ENCODE assay signal across 8 cellular contexts in genomic region chr15:99734040-99734291, GRCh38. TPM values are rescaled to one million over a fixed set of nuclear protein-coding genes. Genes with fewer than 3 reads are reported as not detected.
DNase-seq lines count a peak whose midpoint lies in the region; ATAC-seq and TF ChIP-seq lines count a peak whose summit lies in the region.
"Not testable (repeated sequence)": the region's sequence is repeated elsewhere in the genome, so short reads cannot be mapped to it uniquely, and the experiment has no call there.

No MANE protein-coding gene starts in this region.

- ATAC-seq in DND-41 (ENCODE audit: insufficient read depth, low read depth); activated CD8-positive, alpha-beta T cell treated with anti-CD3 and anti-CD28 coated beads for 36 hours; heart left ventricle: not testable (repeated sequence)

- peak overlapping the region; percentile 94 for H3K27ac Mint-ChIP-seq in activated CD8-positive, alpha-beta T cell treated with anti-CD3 and anti-CD28 coated beads for 36 hours
- peak overlapping the region; percentile 89 for H3K27ac Mint-ChIP-seq in type B pancreatic cell

- WGBS in heart left ventricle, 4 donors: 94 to 97% (median 96%) methylated on average over 13 of the region's 13 CpGs
- WGBS in sigmoid colon, 2 donors: 59 to 92% methylated on average over 13 of the region's 13 CpGs

- POLR2A ChIA-PET in activated CD8-positive, alpha-beta T cell treated with anti-CD3 and anti-CD28 coated beads for 36 hours (lab: Charles Lee): interaction anchor here (1.1 to 2.4 kb wide), 5 partner anchors 17 to 169 kb away, joined by 3 to 6 read pairs (median 4); no protein-coding TSS in a partner anchor

- not testable (repeated sequence) for H3K27me3 ChIP-seq in DND-41 (ENCODE audit: insufficient read depth, low read length, poor library complexity); OCI-LY1 (ENCODE audit: insufficient read depth, low read length); breast epithelium; heart left ventricle; muscle layer of duodenum (ENCODE audit: low read depth, low read length); sigmoid colon

- peak overlapping the region; percentile 79 for H3K4me3 Mint-ChIP-seq in activated CD8-positive, alpha-beta T cell treated with anti-CD3 and anti-CD28 coated beads for 36 hours
- H3K4me3 Mint-ChIP-seq in type B pancreatic cell: peak overlapping the region; percentile 87

- not testable (repeated sequence) for TF ChIP-seq EP300 in sigmoid colon (IDR thresholded peaks at IDR 0.05)

- H3K9me3 Mint-ChIP-seq in activated CD8-positive, alpha-beta T cell treated with anti-CD3 and anti-CD28 coated beads for 36 hours; type B pancreatic cell: not testable (repeated sequence)

- not testable (repeated sequence) for TF ChIP-seq CTCF in DND-41 (IDR thresholded peaks at IDR 0.05; ENCODE audit: borderline replicate concordance, extremely low read depth, low read length, poor library complexity, severe bottlenecking); OCI-LY1 (IDR thresholded peaks at IDR 0.05; ENCODE audit: low read length); activated CD8-positive, alpha-beta T cell treated with anti-CD3 and anti-CD28 coated beads for 36 hours (IDR thresholded peaks at IDR 0.05); breast epithelium (IDR thresholded peaks at IDR 0.05); heart left ventricle (IDR thresholded peaks at IDR 0.05); sigmoid colon (IDR thresholded peaks at IDR 0.05); type B pancreatic cell (conservative IDR thresholded peaks at IDR 0.05)

- H3K27ac ChIP-seq in DND-41 (ENCODE audit: low read length) (peak overlapping the region; percentile 95), breast epithelium (peak overlapping the region; percentile 90 to 93), heart left ventricle (peak overlapping the region in 7 of 12 donors; percentile 77 to 94 (median 89)), muscle layer of duodenum (ENCODE audit: low read length) (peak overlapping the region; percentile 79), sigmoid colon (peak overlapping the region; percentile 87 to 95 (median 90))
- H3K27ac ChIP-seq in OCI-LY1 (ENCODE audit: low read depth, low read length, poor library complexity, severe bottlenecking): not testable (repeated sequence)

- not testable (repeated sequence) for H3K9me2 ChIP-seq in OCI-LY1 (ENCODE audit: low read depth, low read length)

- H3K4me1 ChIP-seq in DND-41 (ENCODE audit: insufficient read depth, low read length) (peaks cover 25% of the 10 kb centered on the region), OCI-LY1 (ENCODE audit: insufficient read depth, low read length, severe bottlenecking) (peaks cover 12% of the 10 kb centered on the region), heart left ventricle (peaks cover 0 to 37% (median 19%) of the 10 kb centered on the region in 12 donors), muscle layer of duodenum (ENCODE audit: control insufficient read depth in 1 of 2, insufficient read depth in 2 of 2, low read length in 2 of 2) (peaks cover 5 to 18% of the 10 kb centered on the region in 2 donors), sigmoid colon (peaks cover 0 to 32% (median 20%) of the 10 kb centered on the region in 4 donors)
- not testable (repeated sequence) for H3K4me1 ChIP-seq in breast epithelium

- H2AFZ ChIP-seq in DND-41 (ENCODE audit: low read depth, low read length) (peak overlapping the region; percentile 100), OCI-LY1 (ENCODE audit: low read length) (peak overlapping the region; percentile 98)

- CTCF ChIA-PET in activated CD8-positive, alpha-beta T cell treated with anti-CD3 and anti-CD28 coated beads for 36 hours (lab: Charles Lee): interaction anchor here (1.0 to 2.6 kb wide), 2 partner anchors 20 to 462 kb away, joined by 7 to 12 read pairs; no protein-coding TSS in a partner anchor

- DNase-seq in DND-41; activated CD8-positive, alpha-beta T cell treated with anti-CD3 and anti-CD28 coated beads for 36 hours; breast epithelium (ENCODE audit: low spot score in 2 of 2); heart left ventricle; sigmoid colon; type B pancreatic cell (ENCODE audit: extremely low spot score, unreplicated experiment): not testable (repeated sequence)

- H3F3A ChIP-seq in OCI-LY1 (ENCODE audit: insufficient read depth, low read length): not testable (repeated sequence)

- H3K4me3 ChIP-seq in DND-41 (ENCODE audit: low read depth in 1 of 2, low read length in 2 of 2): peak overlapping the region in 1 of 2 experiments; percentile 66; a peak in 3 of 4 replicates
- peak overlapping the region; percentile 71 for H3K4me3 ChIP-seq in OCI-LY1 (ENCODE audit: low read depth, low read length, poor library complexity, severe bottlenecking)
- H3K4me3 ChIP-seq in breast epithelium: peak overlapping the region; percentile 85 to 98 (median 95)
- peak overlapping the region in 9 of 12 donors; percentile 73 to 99 (median 96) for H3K4me3 ChIP-seq in heart left ventricle
- H3K4me3 ChIP-seq in muscle layer of duodenum (ENCODE audit: low read depth in 1 of 2, low read length in 2 of 2): peak overlapping the region in 1 of 2 donors; percentile 76
- peak overlapping the region; percentile 37 to 95 (median 90) for H3K4me3 ChIP-seq in sigmoid colon

- intact Hi-C loops in activated CD8-positive, alpha-beta T cell treated with anti-CD3 and anti-CD28 coated beads for 36 hours (cut with micrococcal nuclease); breast epithelium (cut with DNase I; ENCODE audit: low total_unique reads): not testable (repeated sequence)
- intact Hi-C loops in heart left ventricle (cut with DNase I) (loop anchor here in 4 of 10 donors (5.0 to 10.0 kb wide), 4 partner anchors 61 to 452 kb away; no protein-coding TSS in a partner anchor), sigmoid colon (cut with DNase I) (loop anchor here (10.0 kb wide), 1 partner anchor 459 kb away; no protein-coding TSS in a partner anchor)

- H3K79me2 ChIP-seq in DND-41 (ENCODE audit: insufficient read depth, low read length): peaks cover 17% of the 10 kb centered on the region
- H3K79me2 ChIP-seq in OCI-LY1 (ENCODE audit: insufficient read depth, low read length): not testable (repeated sequence)

- H4K20me1 ChIP-seq in DND-41 (ENCODE audit: insufficient read depth, low read length); OCI-LY1 (ENCODE audit: insufficient read depth, low read length): not testable (repeated sequence)

- not testable (repeated sequence) for H3K9me3 ChIP-seq in DND-41 (ENCODE audit: insufficient read depth, low read length, severe bottlenecking); OCI-LY1 (ENCODE audit: low read length); breast epithelium; heart left ventricle; muscle layer of duodenum (ENCODE audit: control insufficient read depth in 1 of 2, low read length in 2 of 2); sigmoid colon

- H3K36me3 ChIP-seq in DND-41 (ENCODE audit: insufficient read depth, low read length); OCI-LY1 (ENCODE audit: insufficient read depth, low read length); breast epithelium; heart left ventricle; muscle layer of duodenum (ENCODE audit: control insufficient read depth in 1 of 2, insufficient read depth in 2 of 2, low read length in 2 of 2); sigmoid colon: not testable (repeated sequence)

- peaks cover 17% of the 10 kb centered on the region for H3K4me1 Mint-ChIP-seq in activated CD8-positive, alpha-beta T cell treated with anti-CD3 and anti-CD28 coated beads for 36 hours (ENCODE audit: low read depth)
- peaks cover 25% of the 10 kb centered on the region for H3K4me1 Mint-ChIP-seq in type B pancreatic cell (ENCODE audit: unreplicated experiment)

- peak overlapping the region; percentile 77 for H3K9ac ChIP-seq in DND-41 (ENCODE audit: low read depth, low read length)
- H3K9ac ChIP-seq in OCI-LY1 (ENCODE audit: low read length): peak overlapping the region; percentile 71; the same call in 1 of the 2 replicates

- H3K4me2 ChIP-seq in DND-41 (ENCODE audit: insufficient read depth, low read length) (peak overlapping the region; percentile 94), OCI-LY1 (ENCODE audit: low read length) (peak overlapping the region; percentile 83)

- not testable (repeated sequence) for H3K27me3 Mint-ChIP-seq in activated CD8-positive, alpha-beta T cell treated with anti-CD3 and anti-CD28 coated beads for 36 hours; type B pancreatic cell

- TF ChIP-seq POLR2A in breast epithelium (IDR thresholded peaks at IDR 0.05); heart left ventricle (IDR thresholded peaks at IDR 0.05); sigmoid colon (IDR thresholded peaks at IDR 0.05): not testable (repeated sequence)

- not testable (repeated sequence) for H3K36me3 Mint-ChIP-seq in activated CD8-positive, alpha-beta T cell treated with anti-CD3 and anti-CD28 coated beads for 36 hours (ENCODE audit: low read depth); type B pancreatic cell

RNA-seq across cellular contexts. Expression of gene LYSMD4, which starts 0.7 kb away (rescaled TPM):
- 1 to 10 TPM; 4.5 to 6.6 TPM for total RNA-seq in activated CD8-positive, alpha-beta T cell treated with anti-CD3 and anti-CD28 coated beads for 36 hours
- total RNA-seq in breast epithelium: 10 to 100 TPM; 12.1 to 16.0 (median 12.2) TPM
- total RNA-seq in heart left ventricle: 10 to 100 TPM in 5 of 9 donors, 1 to 10 TPM in 4; 8.3 to 12.8 (median 10.3) TPM
- polyA plus RNA-seq in heart left ventricle: 10 to 100 TPM in 1 of 2 donors, 1 to 10 TPM in 1; 9.7 to 10.1 TPM
- total RNA-seq in sigmoid colon: 10 to 100 TPM in 1 of 4 donors, 1 to 10 TPM in 3; 7.1 to 15.3 (median 8.8) TPM
- 1 to 10 TPM; 5.1 to 6.1 (median 6.0) TPM for polyA plus RNA-seq in sigmoid colon
- total RNA-seq in type B pancreatic cell (ENCODE audit: low replicate concordance): 11.8 and 16.9 TPM in 2 replicates
